Comparison of ENCODE assay signal across 13 cellular contexts in genomic region chr14:90521121-90521929, GRCh38.
DNase-seq lines count a peak whose midpoint lies in the region; ATAC-seq and TF ChIP-seq lines count a peak whose summit lies in the region.
"Had no signal": no experiment of that assay in that cellular context is flagged by ENCODE, and none has a peak within 500 bp of the region (broad histone marks: within the 10 kb centered on the region; RNA-seq: fewer than 3 reads in every experiment).

No MANE protein-coding gene starts in this region.

- no peak overlapping the region for H3K14ac ChIP-seq in IMR-90 (replicated peaks; ENCODE audit: low read depth, low read length)

- no peak overlapping the region for H2BK5ac ChIP-seq in IMR-90 (ENCODE audit: low read depth, low read length, poor library complexity, severe bottlenecking)

- H4K20me1 ChIP-seq in IMR-90 (ENCODE audit: insufficient read depth, low read length): no peaks in the 10 kb centered on the region; the same call in 1 of the 2 replicates

- POLR2A ChIA-PET in IMR-90 (lab: Charles Lee; ENCODE audit: unreplicated experiment): no interaction called here
- POLR2A ChIA-PET in naive thymus-derived CD4-positive, alpha-beta T cell (lab: Charles Lee): interaction anchor here (0.6 kb wide), 1 partner anchor 211 kb away, joined by 4 read pairs; no protein-coding TSS in a partner anchor

- peaks cover 5% of the 10 kb centered on the region for H3K9me1 ChIP-seq in IMR-90 (ENCODE audit: insufficient read depth, low read length)

- no peak overlapping the region for H3K9ac ChIP-seq in IMR-90 (ENCODE audit: low read depth, low read length)
- H3K9ac ChIP-seq: KMS-11 had no signal

- H3K9me3 ChIP-seq in IMR-90 (ENCODE audit: control insufficient read depth, insufficient read depth, low read length) (no peaks in the 10 kb centered on the region; the same call in 1 of the 2 replicates), T-helper 17 cell (ENCODE audit: control insufficient read depth, low read length, poor library complexity, severe bottlenecking) (no peaks in the 10 kb centered on the region), heart right ventricle (peaks cover 0 to 6% (median 0%) of the 10 kb centered on the region in 11 donors)
- H3K9me3 ChIP-seq in naive thymus-derived CD4-positive, alpha-beta T cell (ENCODE audit: control insufficient read depth in 2 of 3, low read length in 3 of 3): no peaks in the 10 kb centered on the region

- TF ChIP-seq RAD21 in IMR-90 (IDR thresholded peaks at IDR 0.05; ENCODE audit: low read length): no peak

- H3K18ac ChIP-seq in IMR-90 (ENCODE audit: low read depth, low read length): no peak overlapping the region

- ATAC-seq in IMR-90 (ENCODE audit: low read depth): no peak
- no peak for ATAC-seq in T-helper 17 cell
- peak in 2 of 8 donors; percentile 12 to 19 for ATAC-seq in heart right ventricle
- ATAC-seq in naive thymus-derived CD4-positive, alpha-beta T cell: no peak
- ATAC-seq in GM18873 (IDR thresholded peaks at IDR 0.05; ENCODE audit: low FRiP score, unreplicated experiment): no peak
- ATAC-seq in stimulated activated naive B cell treated with anti-CD40 and anti-IgM and Interleukin-4, amounts not matched to agents 10 μg/mL and 1 μg/mL and 100 μg/mL, for 72 hours (replicated peaks): no peak

- 55% methylated on average over 7 of the region's 16 CpGs; no CpG with 5 or more reads in 1 of the 2 experiments for WGBS in IMR-90 (ENCODE audit: extremely low coverage in 2 of 2, insufficient read length in 1 of 2), 2 experiments
- WGBS in heart right ventricle, 2 donors: 48 to 49% methylated on average over 16 of the region's 16 CpGs

- H3K4me1 Mint-ChIP-seq in T-helper 17 cell: peaks cover under 1% of the 10 kb centered on the region
- no peaks in the 10 kb centered on the region for H3K4me1 Mint-ChIP-seq in naive thymus-derived CD4-positive, alpha-beta T cell
- H3K4me1 Mint-ChIP-seq in stimulated activated naive B cell treated with anti-CD40 and anti-IgM and Interleukin-4, amounts not matched to agents 10 μg/mL and 1 μg/mL and 100 μg/mL, for 72 hours: no peaks in the 10 kb centered on the region

- peak overlapping the region; percentile 49 for H3K4me3 Mint-ChIP-seq in T-helper 17 cell
- no peak overlapping the region for H3K4me3 Mint-ChIP-seq in naive thymus-derived CD4-positive, alpha-beta T cell
- no peak overlapping the region for H3K4me3 Mint-ChIP-seq in stimulated activated naive B cell treated with anti-CD40 and anti-IgM and Interleukin-4, amounts not matched to agents 10 μg/mL and 1 μg/mL and 100 μg/mL, for 72 hours

- H4K91ac ChIP-seq in IMR-90 (ENCODE audit: insufficient read depth, low read depth, low read length): no peak overlapping the region

- H3K56ac ChIP-seq in IMR-90 (ENCODE audit: extremely low read depth, insufficient read depth, low read length): no peak overlapping the region

- no peak overlapping the region for H2BK120ac ChIP-seq in IMR-90 (ENCODE audit: low read depth, low read length)

- H3K4me1 ChIP-seq in IMR-90 (ENCODE audit: control insufficient read depth, insufficient read depth, low read length): peaks cover 3% of the 10 kb centered on the region
- H3K4me1 ChIP-seq in heart right ventricle: peaks cover 32 to 76% (median 66%) of the 10 kb centered on the region in 9 donors
- H3K4me1 ChIP-seq in naive thymus-derived CD4-positive, alpha-beta T cell (ENCODE audit: control insufficient read depth in 2 of 2, insufficient read depth in 2 of 2, low read length in 2 of 2): no peaks in the 10 kb centered on the region

- H3K27ac ChIP-seq in IMR-90 (ENCODE audit: insufficient read depth, low read length): no peak overlapping the region
- peak overlapping the region in 7 of 10 donors; percentile 2 to 68 (median 45) for H3K27ac ChIP-seq in heart right ventricle
- peak overlapping the region; percentile 25 for H3K27ac ChIP-seq in temporal lobe (ENCODE audit: low read depth, low read length)
- H3K27ac ChIP-seq in naive thymus-derived CD4-positive, alpha-beta T cell (ENCODE audit: low read depth, low read length): no peak overlapping the region
- H3K27ac ChIP-seq: KMS-11 had no signal

- no peak overlapping the region for H3K27ac Mint-ChIP-seq in T-helper 17 cell
- H3K27ac Mint-ChIP-seq in naive thymus-derived CD4-positive, alpha-beta T cell: no peak overlapping the region
- H3K27ac Mint-ChIP-seq in stimulated activated naive B cell treated with anti-CD40 and anti-IgM and Interleukin-4, amounts not matched to agents 10 μg/mL and 1 μg/mL and 100 μg/mL, for 72 hours: no peak overlapping the region

- H3K27me3 ChIP-seq in IMR-90 (ENCODE audit: control insufficient read depth, insufficient read depth, low read length): peaks cover 12% of the 10 kb centered on the region; the same call in 1 of the 2 replicates
- H3K27me3 ChIP-seq in heart right ventricle: no peaks in the 10 kb centered on the region
- H3K27me3 ChIP-seq in naive thymus-derived CD4-positive, alpha-beta T cell (ENCODE audit: control insufficient read depth in 2 of 2, insufficient read depth in 2 of 2, low read length in 2 of 2): no peaks in the 10 kb centered on the region

- peaks cover 18% of the 10 kb centered on the region for H3K27me3 Mint-ChIP-seq in T-helper 17 cell
- peaks cover 0 to 7% (median 0%) of the 10 kb centered on the region in 5 donors for H3K27me3 Mint-ChIP-seq in naive thymus-derived CD4-positive, alpha-beta T cell
- H3K27me3 Mint-ChIP-seq in stimulated activated naive B cell treated with anti-CD40 and anti-IgM and Interleukin-4, amounts not matched to agents 10 μg/mL and 1 μg/mL and 100 μg/mL, for 72 hours: peaks cover 6% of the 10 kb centered on the region in 2 donors

- TF ChIP-seq POLR2A in IMR-90 (IDR thresholded peaks at IDR 0.05; ENCODE audit: low read depth, low read length): no peak

- in situ Hi-C loops in IMR-90 (cut with MboI; ENCODE audit: low sequenced_read_pairs): no loop called here

- H2BK20ac ChIP-seq in IMR-90 (ENCODE audit: low read depth, low read length): no peak overlapping the region

- peak overlapping the region; percentile 45 for H2AK9ac ChIP-seq in IMR-90 (replicated peaks; ENCODE audit: low read depth, low read length, poor library complexity)

- no peaks in the 10 kb centered on the region for H3K36me3 Mint-ChIP-seq in T-helper 17 cell (ENCODE audit: low read depth)
- no peaks in the 10 kb centered on the region for H3K36me3 Mint-ChIP-seq in naive thymus-derived CD4-positive, alpha-beta T cell
- no peaks in the 10 kb centered on the region for H3K36me3 Mint-ChIP-seq in stimulated activated naive B cell treated with anti-CD40 and anti-IgM and Interleukin-4, amounts not matched to agents 10 μg/mL and 1 μg/mL and 100 μg/mL, for 72 hours

- no peak overlapping the region for H3K23ac ChIP-seq in IMR-90 (ENCODE audit: low read depth, low read length)

- H3K9me3 Mint-ChIP-seq in naive thymus-derived CD4-positive, alpha-beta T cell: peaks cover 0 to 9% (median 0%) of the 10 kb centered on the region in 11 donors
- peaks cover under 1 to 1% of the 10 kb centered on the region in 2 donors for H3K9me3 Mint-ChIP-seq in stimulated activated naive B cell treated with anti-CD40 and anti-IgM and Interleukin-4, amounts not matched to agents 10 μg/mL and 1 μg/mL and 100 μg/mL, for 72 hours

- no peak overlapping the region for H2AK5ac ChIP-seq in IMR-90 (ENCODE audit: low read depth, low read length)

- H3K4me2 ChIP-seq in IMR-90 (ENCODE audit: low read depth, low read length): no peak overlapping the region
- H3K4me2 ChIP-seq: KMS-11, smooth muscle cell had no signal

- no peak overlapping the region for H2AFZ ChIP-seq in IMR-90 (replicated peaks; ENCODE audit: low read length, poor library complexity)

- dilution Hi-C loops in IMR-90 (cut with HindIII; ENCODE audit: low sequenced_read_pairs, unreplicated experiment): no loop called here

- H3K36me3 ChIP-seq in IMR-90 (ENCODE audit: control insufficient read depth, insufficient read depth, low read length): no peaks in the 10 kb centered on the region
- no peaks in the 10 kb centered on the region for H3K36me3 ChIP-seq in heart right ventricle
- H3K36me3 ChIP-seq in naive thymus-derived CD4-positive, alpha-beta T cell (ENCODE audit: control insufficient read depth in 2 of 3, insufficient read depth in 3 of 3, low read length in 3 of 3): no peaks in the 10 kb centered on the region

- no peak for TF ChIP-seq CTCF in IMR-90 (conservative IDR thresholded peaks at IDR 0.05; ENCODE audit: low read depth, low read length)
- TF ChIP-seq CTCF in heart right ventricle (IDR thresholded peaks at IDR 0.05): no peak

- no peak overlapping the region for H3K4ac ChIP-seq in IMR-90 (ENCODE audit: low read depth, low read length)

- no peaks in the 10 kb centered on the region for H3K79me1 ChIP-seq in IMR-90 (ENCODE audit: low read depth in 1 of 2, low read length in 2 of 2)

- intact Hi-C loops in IMR-90 (cut with micrococcal nuclease): loop anchor here (10.0 kb wide), 1 partner anchor 173 kb away; no protein-coding TSS in a partner anchor
- intact Hi-C loops in heart right ventricle (cut with DNase I): loop anchor here in 4 of 10 donors (5.0 to 10.0 kb wide), 3 partner anchors 119 to 127 kb away; partner anchors contain the start of gene CALM1 (in 3 of the 4)
- intact Hi-C loops in naive thymus-derived CD4-positive, alpha-beta T cell (cut with micrococcal nuclease): no loop called here

- H3K4me3 ChIP-seq in IMR-90 (ENCODE audit: insufficient read depth, low read depth, low read length) (no peak overlapping the region), heart right ventricle (no peak overlapping the region)
- H3K4me3 ChIP-seq in naive thymus-derived CD4-positive, alpha-beta T cell (ENCODE audit: low read length): no peak overlapping the region
- H3K4me3 ChIP-seq: smooth muscle cell had no signal

- CTCF ChIA-PET in IMR-90 (lab: Yijun Ruan, JAX): no interaction called here
- CTCF ChIA-PET in naive thymus-derived CD4-positive, alpha-beta T cell (lab: Charles Lee): no interaction called here

- H2BK15ac ChIP-seq in IMR-90 (ENCODE audit: low read depth, low read length): no peak overlapping the region

- DNase-seq in IMR-90 (no peak), T-helper 17 cell (no peak), heart right ventricle (no peak)
- no peak for DNase-seq in naive thymus-derived CD4-positive, alpha-beta T cell
- DNase-seq in stimulated activated naive B cell treated with anti-CD40 and anti-IgM and Interleukin-4, amounts not matched to agents 10 μg/mL and 1 μg/mL and 100 μg/mL, for 72 hours: no peak
- DNase-seq: activated T-cell treated with anti-CD3 and anti-CD28 coated beads for 4 hours; central memory CD4-positive, alpha-beta T cell; GDM1; T1000 had no signal

- no peak overlapping the region for H4K5ac ChIP-seq in IMR-90 (ENCODE audit: low read depth, low read length)

- no peak overlapping the region for H4K8ac ChIP-seq in IMR-90 (ENCODE audit: low read depth in 2 of 2, low read length in 2 of 2)

- BruUV-seq in IMR-90 (replicated peaks; lab: Mats Ljungman, UMichigan): no TSS peak

TF ChIP-seq in IMR-90, 13 proteins besides CTCF, POLR2A, EP300 and RAD21 (continues in another document):
- TF ChIP-seq RFX5 (IDR thresholded peaks at IDR 0.05; ENCODE audit: low read depth, low read length) (no peak), FOS (IDR thresholded peaks at IDR 0.05; ENCODE audit: low read depth, low read length) (no peak), CEBPB (IDR thresholded peaks at IDR 0.05; ENCODE audit: low read depth, low read length) (no peak)

Comparison
In these comparisons a context has a peak if more than half of its experiments do, and no peak if none do; other contexts are left out.
1. H3K27ac ChIP-seq: peak in heart right ventricle (7 of 10) and temporal lobe (single experiment); none in IMR-90 (single experiment) and naive thymus-derived CD4-positive, alpha-beta T cell (single experiment).